Comparison of ENCODE assay signal across 9 cellular contexts in genomic region chr11:84339796-84340195, GRCh38.
"Had no signal": no experiment of that assay in that cellular context is flagged by ENCODE, and none has a peak within 500 bp of the region (broad histone marks: within the 10 kb centered on the region; RNA-seq: fewer than 3 reads in every experiment).

No MANE protein-coding gene starts in this region.

- H3K27ac ChIP-seq: GM23248, HL-60 had no signal

- H3K4me3 ChIP-seq: GM23248, HAP-1, K562 had no signal

- H3K36me3 ChIP-seq: HAP-1 had no signal

- H3K4me1 ChIP-seq: HAP-1 had no signal

- H3K9me3 ChIP-seq: HAP-1 had no signal

- ATAC-seq: HCT116, K562 had no signal

- H3K9ac ChIP-seq: GM23248 had no signal

- H2AFZ ChIP-seq: GM23248 had no signal

- DNase-seq: GM23248, GOT3, H7, HFFc6, IMR-90 had no signal
